In genomic region chr15:68028137-68028771, GRCh38 we compare ENCODE assay signal across 17 cellular contexts.
"Had no signal": no experiment of that assay in that cellular context is flagged by ENCODE, and none has a peak within 500 bp of the region (broad histone marks: within the 10 kb centered on the region; RNA-seq: fewer than 3 reads in every experiment).

No MANE protein-coding gene starts in this region.

- H3K27me3 ChIP-seq: brain microvascular endothelial cell, dorsolateral prefrontal cortex, right atrium auricular region, suprapubic skin, transverse colon had no signal

- H3K4me1 ChIP-seq: right atrium auricular region, suprapubic skin, transverse colon had no signal

- H3K4me1 Mint-ChIP-seq: activated CD4-positive, alpha-beta T cell treated with anti-CD3 and anti-CD28 coated beads, Interleukin-2, amount 10 ng/mL, durations not matched to agents 7 days and 5 days; natural killer cell had no signal

- DNase-seq: activated CD4-positive, alpha-beta T cell treated with anti-CD3 and anti-CD28 coated beads, Interleukin-2, amount 10 ng/mL, durations not matched to agents 7 days and 5 days; activated CD8-positive, alpha-beta T cell treated with anti-CD3 and anti-CD28 coated beads, Interleukin-2, amount 10 ng/mL, durations not matched to agents 7 days and 5 days; activated naive CD4-positive, alpha-beta T cell treated with Interleukin-2 at 50 U/mL for 16 hours; activated naive CD8-positive, alpha-beta T cell treated with anti-CD3 and anti-CD28 coated beads, Interleukin-2, amount 10 ng/mL, durations not matched to agents 7 days and 5 days; activated T-cell treated with anti-CD3 and anti-CD28 coated beads, Interleukin-2, amount 50 U/mL, for 24 hours; brain microvascular endothelial cell; central memory CD4-positive, alpha-beta T cell; dorsolateral prefrontal cortex; natural killer cell; posterior cingulate gyrus; stimulated activated naive CD8-positive, alpha-beta T cell treated with anti-CD3 and anti-CD28 coated beads, Interleukin-15, amount 100 ng/mL, for 72 hours; T1000; transverse colon had no signal

- H3K4me3 ChIP-seq: dorsolateral prefrontal cortex, right atrium auricular region, skin epidermis, suprapubic skin, transverse colon had no signal

- H3K36me3 Mint-ChIP-seq: activated naive CD8-positive, alpha-beta T cell treated with anti-CD3 and anti-CD28 coated beads, Interleukin-2, amount 10 ng/mL, durations not matched to agents 7 days and 5 days; natural killer cell had no signal

- H3K36me3 ChIP-seq: brain microvascular endothelial cell, right atrium auricular region, suprapubic skin, transverse colon had no signal

- H3K4me3 Mint-ChIP-seq: activated CD4-positive, alpha-beta T cell treated with anti-CD3 and anti-CD28 coated beads, Interleukin-2, amount 10 ng/mL, durations not matched to agents 7 days and 5 days; activated CD8-positive, alpha-beta T cell treated with anti-CD3 and anti-CD28 coated beads, Interleukin-2, amount 10 ng/mL, durations not matched to agents 7 days and 5 days; activated naive CD8-positive, alpha-beta T cell treated with anti-CD3 and anti-CD28 coated beads, Interleukin-2, amount 10 ng/mL, durations not matched to agents 7 days and 5 days; activated T-cell treated with anti-CD3 and anti-CD28 coated beads, Interleukin-2, amount 50 U/mL, for 24 hours; natural killer cell; stimulated activated naive CD8-positive, alpha-beta T cell treated with anti-CD3 and anti-CD28 coated beads, Interleukin-15, amount 100 ng/mL, for 72 hours had no signal

- H3K27ac Mint-ChIP-seq: activated CD4-positive, alpha-beta T cell treated with anti-CD3 and anti-CD28 coated beads, Interleukin-2, amount 10 ng/mL, durations not matched to agents 7 days and 5 days; activated CD8-positive, alpha-beta T cell treated with anti-CD3 and anti-CD28 coated beads, Interleukin-2, amount 10 ng/mL, durations not matched to agents 7 days and 5 days; activated naive CD8-positive, alpha-beta T cell treated with anti-CD3 and anti-CD28 coated beads, Interleukin-2, amount 10 ng/mL, durations not matched to agents 7 days and 5 days; activated T-cell treated with anti-CD3 and anti-CD28 coated beads, Interleukin-2, amount 50 U/mL, for 24 hours; activated T-helper 2 cell treated with anti-CD3 and anti-CD28 coated beads, Interferon-gamma antibody, Interleukin-2, Interleukin-4, amounts not matched to agents 10 μg/mL and 5 μg/mL and 100 μg/mL, durations not matched to agents 14 hours and 24 hours and 36 hours; natural killer cell; stimulated activated naive CD8-positive, alpha-beta T cell treated with anti-CD3 and anti-CD28 coated beads, Interleukin-15, amount 100 ng/mL, for 72 hours had no signal

- H3K9me3 ChIP-seq: right atrium auricular region, suprapubic skin, transverse colon had no signal

- H3K27ac ChIP-seq: brain microvascular endothelial cell, dorsolateral prefrontal cortex, right atrium auricular region, skin epidermis, suprapubic skin, transverse colon had no signal

- H3K9me3 Mint-ChIP-seq: activated CD4-positive, alpha-beta T cell treated with anti-CD3 and anti-CD28 coated beads, Interleukin-2, amount 10 ng/mL, durations not matched to agents 7 days and 5 days; activated naive CD8-positive, alpha-beta T cell treated with anti-CD3 and anti-CD28 coated beads, Interleukin-2, amount 10 ng/mL, durations not matched to agents 7 days and 5 days; activated T-cell treated with anti-CD3 and anti-CD28 coated beads, Interleukin-2, amount 50 U/mL, for 24 hours; activated T-helper 2 cell treated with anti-CD3 and anti-CD28 coated beads, Interferon-gamma antibody, Interleukin-2, Interleukin-4, amounts not matched to agents 10 μg/mL and 5 μg/mL and 100 μg/mL, durations not matched to agents 14 hours and 24 hours and 36 hours; natural killer cell; stimulated activated naive CD8-positive, alpha-beta T cell treated with anti-CD3 and anti-CD28 coated beads, Interleukin-15, amount 100 ng/mL, for 72 hours had no signal
